Comparison of ENCODE assay signal across 23 cellular contexts in the genomic region with DNA sequence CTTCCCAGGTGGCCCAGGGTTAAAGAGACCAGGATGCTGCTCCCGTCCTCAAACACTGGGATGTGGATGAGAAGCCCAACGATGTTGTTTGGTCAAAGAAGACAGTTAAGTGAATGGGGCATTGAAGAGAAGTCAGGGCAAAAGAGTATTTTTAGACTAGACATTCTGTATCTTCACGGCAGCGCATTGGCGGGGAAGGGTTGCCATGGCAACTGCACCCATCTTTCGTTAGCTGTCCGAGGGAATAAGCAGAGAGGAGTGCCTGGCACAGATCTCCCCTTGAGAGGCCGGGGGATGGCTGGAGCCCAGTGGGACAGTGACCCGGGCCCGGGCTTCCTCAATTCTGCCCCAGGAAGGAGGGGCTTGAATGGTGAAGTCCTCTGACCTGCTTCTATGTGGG. TPM values are rescaled to one million over a fixed set of nuclear protein-coding genes. Genes with fewer than 3 reads are reported as not detected.
"Had no signal": no experiment of that assay in that cellular context is flagged by ENCODE, and none has a peak within 500 bp of the region (broad histone marks: within the 10 kb centered on the region; RNA-seq: fewer than 3 reads in every experiment).

No MANE protein-coding gene starts in this region.

- H3K4me3 ChIP-seq: ascending aorta, breast epithelium, pancreas, spleen, thyroid gland had no signal

- FAIRE-seq: kidney, pancreas had no signal

- H3K36me3 ChIP-seq: ascending aorta, breast epithelium, pancreas, spleen, thyroid gland had no signal

- H3K27me3 ChIP-seq: ascending aorta, foreskin keratinocyte, pancreas, thyroid gland had no signal

- H3K9me3 ChIP-seq: ascending aorta, breast epithelium, pancreas, spleen, thyroid gland had no signal

- H3K27ac ChIP-seq: ascending aorta, breast epithelium, foreskin keratinocyte, pancreas, spleen had no signal

- DNase-seq: activated CD4-positive, alpha-beta T cell treated with anti-CD3 and anti-CD28 coated beads, Interleukin-2, amount 50 U/mL, for 1 hour; activated CD4-positive, CD25-positive, alpha-beta regulatory T cell treated with anti-CD3 and anti-CD28 coated beads, Interleukin-2, amount 50 U/mL, for 72 hours; activated CD8-positive, alpha-beta memory T cell treated with anti-CD3 and anti-CD28 coated beads, Interleukin-2, amount 50 U/mL, for 4 hours; activated effector memory CD4-positive, alpha-beta T cell treated with anti-CD3 and anti-CD28 coated beads, Interleukin-2, amount 50 U/mL, for 16 hours; activated naive CD4-positive, alpha-beta T cell treated with anti-CD3 and anti-CD28 coated beads, Interleukin-2, amount 50 U/mL, for 16 hours; activated T-cell treated with anti-CD3 and anti-CD28 coated beads, Interleukin-2, amount 50 U/mL, for 72 hours; foreskin keratinocyte; kidney; pancreas; spleen; stimulated activated CD4-positive, alpha-beta T cell treated with anti-CD3 and anti-CD28 coated beads, Interleukin-4, amount 100 ng/mL, for 4 hours; stimulated activated naive B cell treated with anti-CD40 and anti-IgM and Interleukin-4, amounts not matched to agents 10 μg/mL and 1 μg/mL and 100 μg/mL, for 72 hours; thyroid gland had no signal

- H3K4me1 ChIP-seq: ascending aorta, breast epithelium, foreskin keratinocyte, pancreas, spleen, thyroid gland had no signal

- ATAC-seq: activated T-cell treated with anti-CD3 and anti-CD28 coated beads, Interleukin-2, amount 50 U/mL, for 72 hours; foreskin keratinocyte; left lobe of liver; pancreas; stimulated activated naive B cell treated with anti-CD40 and anti-IgM and Interleukin-4, amounts not matched to agents 10 μg/mL and 1 μg/mL and 100 μg/mL, for 72 hours had no signal

RNA-seq across cellular contexts. Expression of gene GPR31, which starts 56.4 kb away (rescaled TPM):
- total RNA-seq: activated T-cell treated with anti-CD3 and anti-CD28 coated beads, Interleukin-2, amount 50 U/mL, for 72 hours; ascending aorta; breast epithelium; epithelial cell of proximal tubule; fibroblast of lung; foreskin keratinocyte; left lobe of liver; lung microvascular endothelial cell; myocyte; neural crest cell; pancreas; renal cortical epithelial cell; thyroid gland; ureter had no signal
- polyA plus RNA-seq: fibroblast of lung, foreskin keratinocyte, pancreas, spleen had no signal
